8 cellular contexts compared by ENCODE assay signal in the genomic region with DNA sequence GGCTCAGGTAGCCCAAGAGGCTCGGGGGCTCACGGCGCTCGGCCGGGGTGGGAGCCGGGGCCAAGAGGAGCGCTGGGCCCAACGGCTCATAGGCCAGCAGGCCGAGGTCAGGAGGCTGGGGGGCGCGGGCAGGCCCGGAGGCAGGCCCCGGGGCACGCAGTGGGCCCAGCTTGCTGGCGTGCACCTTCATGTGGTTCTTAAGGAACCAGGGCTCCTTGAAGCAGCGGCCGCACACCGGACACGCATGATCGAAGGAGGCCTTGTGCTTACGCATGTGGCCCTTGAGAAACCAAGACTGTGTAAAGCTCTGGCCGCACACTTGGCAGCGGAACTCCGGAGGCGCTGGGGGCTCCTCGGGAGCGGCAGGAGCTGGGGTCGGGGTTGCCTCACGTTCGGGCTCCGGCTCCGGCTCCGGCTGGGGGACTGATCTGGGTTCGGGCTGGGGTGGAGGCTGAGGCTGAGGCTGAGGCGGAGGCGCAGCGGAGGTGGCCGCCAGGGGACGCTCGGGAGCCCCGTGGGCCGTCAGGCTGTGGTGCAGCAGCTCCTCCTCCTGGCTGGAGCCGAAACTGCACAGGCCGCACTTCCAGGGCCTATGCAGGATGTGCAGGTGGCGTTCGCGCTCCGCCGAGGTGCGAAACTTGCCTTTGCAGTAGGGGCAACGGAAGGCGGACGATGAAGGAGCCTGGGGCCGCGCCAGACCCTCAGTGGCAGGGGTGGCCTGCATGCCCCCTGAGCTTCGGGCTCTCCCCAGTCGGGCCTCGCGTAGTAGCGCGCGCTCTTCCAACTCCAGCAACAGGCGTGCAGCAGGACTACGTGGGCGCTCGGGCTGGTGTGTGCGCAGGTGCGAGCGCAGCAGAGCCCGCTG. TPM values are rescaled to one million over a fixed set of nuclear protein-coding genes. Genes with fewer than 3 reads are reported as not detected.
DNase-seq lines count a peak whose midpoint lies in the region; ATAC-seq and TF ChIP-seq lines count a peak whose summit lies in the region.

No MANE protein-coding gene starts in this region.

- no peaks in the 10 kb centered on the region for H3K27me3 ChIP-seq in A673 (replicated peaks; ENCODE audit: insufficient read depth, low read depth, low read length, poor library complexity)
- H3K27me3 ChIP-seq in naive thymus-derived CD4-positive, alpha-beta T cell (ENCODE audit: control insufficient read depth in 2 of 2, insufficient read depth in 2 of 2, low read length in 2 of 2): no peaks in the 10 kb centered on the region

- no peak for TF ChIP-seq POLR2A in GM18505 (IDR thresholded peaks at IDR 0.05; ENCODE audit: borderline replicate concordance, extremely low read depth, insufficient read depth, insufficient read length)

- peaks cover 46% of the 10 kb centered on the region for H3K4me1 ChIP-seq in A673 (ENCODE audit: insufficient read depth, low read length, poor library complexity, severe bottlenecking)
- H3K4me1 ChIP-seq in naive thymus-derived CD4-positive, alpha-beta T cell (ENCODE audit: control insufficient read depth in 2 of 2, insufficient read depth in 2 of 2, low read length in 2 of 2): peaks cover 6 to 14% of the 10 kb centered on the region in 2 donors

- peaks cover 0 to 16% (median 0%) of the 10 kb centered on the region in 5 donors for H3K27me3 Mint-ChIP-seq in naive thymus-derived CD4-positive, alpha-beta T cell
- no peaks in the 10 kb centered on the region for H3K27me3 Mint-ChIP-seq in stimulated activated naive B cell treated with anti-CD40 and anti-IgM and Interleukin-4, amounts not matched to agents 10 μg/mL and 1 μg/mL and 100 μg/mL, for 72 hours

- H3K36me3 ChIP-seq in A673 (ENCODE audit: insufficient read depth, low read length, poor library complexity, severe bottlenecking): peaks cover 56% of the 10 kb centered on the region
- H3K36me3 ChIP-seq in naive thymus-derived CD4-positive, alpha-beta T cell (ENCODE audit: control insufficient read depth in 2 of 3, insufficient read depth in 3 of 3, low read length in 3 of 3): no peaks in the 10 kb centered on the region

- TF ChIP-seq CTCF in A673 (conservative IDR thresholded peaks at IDR 0.05; ENCODE audit: low read depth, low read length): peak; percentile 100
- peak; percentile 99 for TF ChIP-seq CTCF in epithelial cell of proximal tubule (conservative IDR thresholded peaks at IDR 0.05; ENCODE audit: low read depth, low read length)

- H3K4me1 Mint-ChIP-seq in naive thymus-derived CD4-positive, alpha-beta T cell: peaks cover 15 to 37% (median 27%) of the 10 kb centered on the region in 7 donors
- peaks cover 16 to 28% of the 10 kb centered on the region in 2 donors for H3K4me1 Mint-ChIP-seq in stimulated activated naive B cell treated with anti-CD40 and anti-IgM and Interleukin-4, amounts not matched to agents 10 μg/mL and 1 μg/mL and 100 μg/mL, for 72 hours

- peaks cover 0 to 2% (median 0%) of the 10 kb centered on the region in 5 donors for H3K36me3 Mint-ChIP-seq in naive thymus-derived CD4-positive, alpha-beta T cell
- H3K36me3 Mint-ChIP-seq in stimulated activated naive B cell treated with anti-CD40 and anti-IgM and Interleukin-4, amounts not matched to agents 10 μg/mL and 1 μg/mL and 100 μg/mL, for 72 hours: peaks cover 3% of the 10 kb centered on the region in 2 donors

- intact Hi-C loops in A673 (cut with micrococcal nuclease; ENCODE audit: unreplicated experiment): loop anchor here (1.0 kb wide), 3 partner anchors 12 to 78 kb away; no protein-coding TSS in a partner anchor
- intact Hi-C loops in naive thymus-derived CD4-positive, alpha-beta T cell (cut with micrococcal nuclease): loop anchor here (1.0 kb wide), 4 partner anchors 12 to 465 kb away; no protein-coding TSS in a partner anchor

- ATAC-seq in GM18505 (IDR thresholded peaks at IDR 0.05; ENCODE audit: unreplicated experiment) (peak; percentile 89), HG02970 (IDR thresholded peaks at IDR 0.05; ENCODE audit: low FRiP score, unreplicated experiment) (peak; percentile 77)
- ATAC-seq in naive thymus-derived CD4-positive, alpha-beta T cell: peak; percentile 90
- ATAC-seq in stimulated activated naive B cell treated with anti-CD40 and anti-IgM and Interleukin-4, amounts not matched to agents 10 μg/mL and 1 μg/mL and 100 μg/mL, for 72 hours (replicated peaks): peak; percentile 82 to 89

- H3K9me3 ChIP-seq in A673 (ENCODE audit: low read depth, low read length, poor library complexity, severe bottlenecking): no peaks in the 10 kb centered on the region
- no peaks in the 10 kb centered on the region for H3K9me3 ChIP-seq in naive thymus-derived CD4-positive, alpha-beta T cell (ENCODE audit: control insufficient read depth in 2 of 3, low read length in 3 of 3)

- H3K9me3 Mint-ChIP-seq in naive thymus-derived CD4-positive, alpha-beta T cell: peaks cover 0 to 4% (median 0%) of the 10 kb centered on the region in 11 donors
- no peaks in the 10 kb centered on the region for H3K9me3 Mint-ChIP-seq in stimulated activated naive B cell treated with anti-CD40 and anti-IgM and Interleukin-4, amounts not matched to agents 10 μg/mL and 1 μg/mL and 100 μg/mL, for 72 hours

- POLR2A ChIA-PET in A673 (lab: Charles Lee; ENCODE audit: low non-redundant PET): interaction anchor here (0.6 kb wide), 1 partner anchor 78 kb away, joined by 3 read pairs; no protein-coding TSS in a partner anchor
- POLR2A ChIA-PET in naive thymus-derived CD4-positive, alpha-beta T cell (lab: Charles Lee): interaction anchor here (1.0 to 4.7 kb wide), 5 partner anchors 11 to 78 kb away, joined by 3 to 53 read pairs (median 5); no protein-coding TSS in a partner anchor

- CTCF ChIA-PET in A673 (lab: Charles Lee): interaction anchor here (0.5 to 3.4 kb wide), 8 partner anchors 9 to 395 kb away, joined by 3 to 31 read pairs (median 12); partner anchors contain the start of gene TMEM253
- CTCF ChIA-PET in naive thymus-derived CD4-positive, alpha-beta T cell (lab: Charles Lee): interaction anchor here (0.6 to 11.3 kb wide), 13 partner anchors 9 to 89 kb away, joined by 3 to 132 read pairs (median 4); partner anchors contain the start of gene TMEM253

- H3K27ac Mint-ChIP-seq in naive thymus-derived CD4-positive, alpha-beta T cell: peak overlapping the region in 8 of 9 donors; percentile 17 to 88 (median 78)
- H3K27ac Mint-ChIP-seq in stimulated activated naive B cell treated with anti-CD40 and anti-IgM and Interleukin-4, amounts not matched to agents 10 μg/mL and 1 μg/mL and 100 μg/mL, for 72 hours: no peak overlapping the region

- no TSS peak for BruUV-seq in A673 (replicated peaks; lab: Mats Ljungman, UMichigan)

- DNase-seq in A673 (ENCODE audit: low spot score) (peak; percentile 74), NOMO-1 (lab: John Stamatoyannopoulos, UW; ENCODE audit: unreplicated experiment in 2 of 2) (peak; percentile 35 to 75), epithelial cell of proximal tubule (ENCODE audit: low read depth) (no peak)
- peak; percentile 94 for DNase-seq in activated CD8-positive, alpha-beta memory T cell treated with anti-CD3 and anti-CD28 coated beads, Interleukin-2, amount 50 U/mL, for 4 hours
- peak; percentile 82 to 98 (median 93) for DNase-seq in naive thymus-derived CD4-positive, alpha-beta T cell
- peak; percentile 81 for DNase-seq in stimulated activated naive B cell treated with anti-CD40 and anti-IgM and Interleukin-4, amounts not matched to agents 10 μg/mL and 1 μg/mL and 100 μg/mL, for 72 hours

- H3K4me3 ChIP-seq in A673 (ENCODE audit: low read depth, low read length, poor library complexity, severe bottlenecking) (no peak overlapping the region), epithelial cell of proximal tubule (ENCODE audit: low read depth, low read length) (no peak overlapping the region)
- H3K4me3 ChIP-seq in naive thymus-derived CD4-positive, alpha-beta T cell (ENCODE audit: low read length): no peak overlapping the region

- peak overlapping the region in 1 of 10 donors; percentile 6 for H3K4me3 Mint-ChIP-seq in naive thymus-derived CD4-positive, alpha-beta T cell
- no peak overlapping the region for H3K4me3 Mint-ChIP-seq in stimulated activated naive B cell treated with anti-CD40 and anti-IgM and Interleukin-4, amounts not matched to agents 10 μg/mL and 1 μg/mL and 100 μg/mL, for 72 hours

- peak overlapping the region; percentile 60 for H3K27ac ChIP-seq in A673 (ENCODE audit: low read depth, low read length, poor library complexity, severe bottlenecking)
- H3K27ac ChIP-seq in naive thymus-derived CD4-positive, alpha-beta T cell (ENCODE audit: low read depth, low read length): no peak overlapping the region

RNA-seq across cellular contexts. Expression of gene ZNF219, which starts 6.1 kb away (rescaled TPM):
- 78.0 and 84.6 TPM in 2 replicates for total RNA-seq in A673 (2021)
- total RNA-seq in epithelial cell of proximal tubule: 11.2 and 18.6 TPM in 2 replicates
- 10 to 100 TPM in 2 of 5 experiments, 1 to 10 TPM in 3; 5.7 to 22.1 (median 9.1) TPM for total RNA-seq in naive thymus-derived CD4-positive, alpha-beta T cell
- polyA plus RNA-seq in naive thymus-derived CD4-positive, alpha-beta T cell: 1 to 10 TPM; 2.3 to 2.8 TPM

RNA-seq across cellular contexts. Expression of gene TMEM253, which starts 8.5 kb away (rescaled TPM):
- total RNA-seq in A673 (2021): 0.48 and 0.49 TPM in 2 replicates
- 0.43 TPM in 1 of 2 replicates, not detected in the other for total RNA-seq in epithelial cell of proximal tubule
- total RNA-seq in naive thymus-derived CD4-positive, alpha-beta T cell: under 1 TPM in 3 of 5 experiments, not detected in 2; 0.56 to 0.73 (median 0.70) TPM
- not detected for polyA plus RNA-seq in naive thymus-derived CD4-positive, alpha-beta T cell

RNA-seq across cellular contexts. Expression of gene ARHGEF40, which starts 22.3 kb away (rescaled TPM):
- 89.6 and 94.1 TPM in 2 replicates for total RNA-seq in A673 (2021)
- total RNA-seq in epithelial cell of proximal tubule: 24.2 and 42.7 TPM in 2 replicates
- 10 to 100 TPM in 1 of 5 experiments, 1 to 10 TPM in 1, under 1 TPM in 2, not detected in 1; 0.65 to 40.5 (median 5.4) TPM for total RNA-seq in naive thymus-derived CD4-positive, alpha-beta T cell
- under 1 TPM in 1 of 2 donors, not detected in 1; 0.11 TPM for polyA plus RNA-seq in naive thymus-derived CD4-positive, alpha-beta T cell

RNA-seq across cellular contexts. Expression of gene RNASE8, which starts 34.8 kb away (rescaled TPM):
- not detected in 2 replicates for total RNA-seq in A673 (2021)
- total RNA-seq in epithelial cell of proximal tubule: not detected in 2 replicates
- total RNA-seq in naive thymus-derived CD4-positive, alpha-beta T cell: not detected
- not detected for polyA plus RNA-seq in naive thymus-derived CD4-positive, alpha-beta T cell

RNA-seq across cellular contexts. Expression of gene RNASE7, which starts 50.2 kb away (rescaled TPM):
- total RNA-seq in A673 (2021) (not detected in 2 replicates), epithelial cell of proximal tubule (0.86 TPM in 1 of 2 replicates, not detected in the other)
- total RNA-seq in naive thymus-derived CD4-positive, alpha-beta T cell: not detected
- polyA plus RNA-seq in naive thymus-derived CD4-positive, alpha-beta T cell: not detected
